Comparison of ENCODE assay signal across 8 cellular contexts in genomic region chr17:7330099-7331015, GRCh38. TPM values are rescaled to one million over a fixed set of nuclear protein-coding genes. Genes with fewer than 3 reads are reported as not detected.
DNase-seq lines count a peak whose midpoint lies in the region; ATAC-seq and TF ChIP-seq lines count a peak whose summit lies in the region.

No MANE protein-coding gene starts in this region.

- in situ Hi-C loops in transverse colon (cut with MboI; ENCODE audit: low pct_ligation_motif_present in 1 of 4, low pct_unique_long_range_greater_than_20kb in 1 of 4, low sequenced_read_pairs in 3 of 4), result loop anchor here in 1 of 4 donors (25.0 kb wide), 1 partner anchor 293 kb away; the partner anchor contains the start of genes SLC16A11 and SLC16A13

- 13 to 22% (median 16%) methylated on average over 32 to 42 of the region's 42 CpGs for WGBS in ovary, 3 donors
- 20% methylated on average over 42 of the region's 42 CpGs; no CpG with 5 or more reads in 1 of the 2 donors for WGBS in transverse colon (ENCODE audit: low coverage in 1 of 2), 2 donors

- H3K9me3 ChIP-seq in SJSA1 (replicated peaks) (no peaks in the 10 kb centered on the region), ovary (no peaks in the 10 kb centered on the region), transverse colon (no peaks in the 10 kb centered on the region)

- no peaks in the 10 kb centered on the region for H3K9me3 Mint-ChIP-seq in activated naive CD4-positive, alpha-beta T cell treated with anti-CD3 and anti-CD28 coated beads, Interleukin-2, amount 50 U/mL, for 72 hours

- DNase-seq in DMS79 (lab: John Stamatoyannopoulos, UW), result peak; percentile 75
- peak; percentile 93 for DNase-seq in HuH-7.5 (ENCODE audit: low spot score)
- DNase-seq in SJSA1 (ENCODE audit: low read depth in 1 of 2, low spot score in 2 of 2), result peak in 1 of 2 experiments; percentile 86
- peak; percentile 80 to 89 for DNase-seq in activated naive CD4-positive, alpha-beta T cell treated with anti-CD3 and anti-CD28 coated beads, Interleukin-2, amount 50 U/mL, for 72 hours (ENCODE audit: low spot score in 2 of 2)
- peak; percentile 86 for DNase-seq in Right ventricle myocardium inferior (ENCODE audit: missing footprints)
- DNase-seq in ovary, result peak; percentile 77 to 86 (median 81)
- peak; percentile 80 for DNase-seq in transverse colon

- H3K27ac ChIP-seq in SJSA1, result no peak overlapping the region
- peak overlapping the region; percentile 81 to 86 for H3K27ac ChIP-seq in ovary
- peak overlapping the region; percentile 90 to 95 (median 92) for H3K27ac ChIP-seq in transverse colon

- H3K36me3 ChIP-seq in SJSA1 (peaks cover 12% of the 10 kb centered on the region), ovary (no peaks in the 10 kb centered on the region), transverse colon (no peaks in the 10 kb centered on the region)

- no peaks in the 10 kb centered on the region for H3K27me3 ChIP-seq in SJSA1 (replicated peaks)
- no peaks in the 10 kb centered on the region for H3K27me3 ChIP-seq in ovary
- no peaks in the 10 kb centered on the region for H3K27me3 ChIP-seq in transverse colon

- intact Hi-C loops in Right ventricle myocardium inferior (cut with DNase I) (no loop called here), ovary (cut with DNase I) (loop anchor here in 1 of 4 donors (2.0 kb wide), 1 partner anchor 18 kb away; no protein-coding TSS in a partner anchor), transverse colon (cut with DNase I; ENCODE audit: low total_unique reads) (no loop called here)

- no peak for TF ChIP-seq EP300 in ovary (IDR thresholded peaks at IDR 0.05)
- TF ChIP-seq EP300 in transverse colon (IDR thresholded peaks at IDR 0.05; ENCODE audit: low read depth), result no peak

- H3K4me1 ChIP-seq in SJSA1 (replicated peaks), result peaks cover 14% of the 10 kb centered on the region
- peaks cover 5% of the 10 kb centered on the region for H3K4me1 ChIP-seq in ovary (ENCODE audit: insufficient read depth)
- H3K4me1 ChIP-seq in transverse colon, result peaks cover 7 to 21% (median 14%) of the 10 kb centered on the region in 4 donors

- TF ChIP-seq POLR2A in ovary (IDR thresholded peaks at IDR 0.05) (no peak), transverse colon (IDR thresholded peaks at IDR 0.05) (no peak)

- TF ChIP-seq CTCF in ovary (IDR thresholded peaks at IDR 0.05) (no peak), transverse colon (IDR thresholded peaks at IDR 0.05) (no peak)

- no peaks in the 10 kb centered on the region for H3K36me3 Mint-ChIP-seq in activated naive CD4-positive, alpha-beta T cell treated with anti-CD3 and anti-CD28 coated beads, Interleukin-2, amount 50 U/mL, for 72 hours

- peak overlapping the region; percentile 88 for H3K27ac Mint-ChIP-seq in activated naive CD4-positive, alpha-beta T cell treated with anti-CD3 and anti-CD28 coated beads, Interleukin-2, amount 50 U/mL, for 72 hours

- H3K4me3 ChIP-seq in SJSA1 (peak overlapping the region; percentile 52), ovary (peak overlapping the region; percentile 95), transverse colon (peak overlapping the region; percentile 50 to 89 (median 77))

- peak; percentile 31 for ATAC-seq in GM21526 (IDR thresholded peaks at IDR 0.05; ENCODE audit: low FRiP score, unreplicated experiment)
- ATAC-seq in activated naive CD4-positive, alpha-beta T cell treated with anti-CD3 and anti-CD28 coated beads, Interleukin-2, amount 50 U/mL, for 72 hours, result peak; percentile 82 to 84
- ATAC-seq in Right ventricle myocardium inferior, result peak; percentile 70

RNA-seq across cellular contexts. Expression of gene NEURL4, which starts 1.2 kb away (rescaled TPM):
- 8.1 and 13.8 TPM in 2 replicates for total RNA-seq in SJSA1 (2014; rRNA removed; shearing (Covaris generic))
- 10 to 100 TPM; 24.8 to 32.7 TPM for total RNA-seq in activated naive CD4-positive, alpha-beta T cell treated with anti-CD3 and anti-CD28 coated beads, Interleukin-2, amount 50 U/mL, for 72 hours
- total RNA-seq in Right ventricle myocardium inferior (30.8 TPM), ovary (10 to 100 TPM; 11.2 to 48.0 (median 41.6) TPM), transverse colon (100 to 1,000 TPM in 1 of 4 donors, 10 to 100 TPM in 3; 27.8 to 109 (median 35.0) TPM)
- 10 to 100 TPM in 1 of 2 donors, 1 to 10 TPM in 1; 9.6 to 32.8 TPM for polyA plus RNA-seq in ovary

RNA-seq across cellular contexts. Expression of gene ACAP1, which starts 6.0 kb away (rescaled TPM):
- not detected in 2 replicates for total RNA-seq in SJSA1 (2014; rRNA removed; shearing (Covaris generic))
- total RNA-seq in activated naive CD4-positive, alpha-beta T cell treated with anti-CD3 and anti-CD28 coated beads, Interleukin-2, amount 50 U/mL, for 72 hours, result 100 to 1,000 TPM; 400 to 610 TPM
- total RNA-seq in Right ventricle myocardium inferior, result 14.0 TPM
- 1 to 10 TPM; 1.9 to 9.4 (median 5.5) TPM for total RNA-seq in ovary
- polyA plus RNA-seq in ovary, result 1 to 10 TPM; 2.2 to 5.8 TPM
- total RNA-seq in transverse colon, result 10 to 100 TPM in 2 of 4 donors, 1 to 10 TPM in 2; 4.8 to 21.0 (median 10.0) TPM

RNA-seq across cellular contexts. Expression of gene GPS2, which starts 15.2 kb away (rescaled TPM):
- 86.3 and 112 TPM in 2 replicates for total RNA-seq in SJSA1 (2014; rRNA removed; shearing (Covaris generic))
- 10 to 100 TPM; 36.3 to 48.6 TPM for total RNA-seq in activated naive CD4-positive, alpha-beta T cell treated with anti-CD3 and anti-CD28 coated beads, Interleukin-2, amount 50 U/mL, for 72 hours
- total RNA-seq in Right ventricle myocardium inferior, result 70.3 TPM
- total RNA-seq in ovary, result 10 to 100 TPM; 53.1 to 76.5 (median 59.3) TPM
- 100 to 1,000 TPM in 1 of 2 donors, 10 to 100 TPM in 1; 62.2 to 103 TPM for polyA plus RNA-seq in ovary
- total RNA-seq in transverse colon, result 100 to 1,000 TPM in 3 of 4 donors, 10 to 100 TPM in 1; 96.5 to 578 (median 150) TPM

RNA-seq across cellular contexts. Expression of gene KCTD11, which starts 21.6 kb away (rescaled TPM):
- total RNA-seq in SJSA1 (2014; rRNA removed; shearing (Covaris generic)), result 5.4 and 7.0 TPM in 2 replicates
- total RNA-seq in activated naive CD4-positive, alpha-beta T cell treated with anti-CD3 and anti-CD28 coated beads, Interleukin-2, amount 50 U/mL, for 72 hours, result 10 to 100 TPM in 1 of 2 donors, 1 to 10 TPM in 1; 3.6 to 10.1 TPM
- 4.7 TPM for total RNA-seq in Right ventricle myocardium inferior
- 10 to 100 TPM in 5 of 7 donors, 1 to 10 TPM in 2; 5.1 to 12.9 (median 10.5) TPM for total RNA-seq in ovary
- polyA plus RNA-seq in ovary, result 10 to 100 TPM; 10.4 to 12.5 TPM
- total RNA-seq in transverse colon, result 10 to 100 TPM in 1 of 4 donors, 1 to 10 TPM in 3; 1.2 to 10.8 (median 7.8) TPM

RNA-seq across cellular contexts. Expression of gene EIF5A, which starts 22.9 kb away (rescaled TPM):
- total RNA-seq in SJSA1 (2014; rRNA removed; shearing (Covaris generic)), result 342 and 632 TPM in 2 replicates
- 100 to 1,000 TPM; 493 to 836 TPM for total RNA-seq in activated naive CD4-positive, alpha-beta T cell treated with anti-CD3 and anti-CD28 coated beads, Interleukin-2, amount 50 U/mL, for 72 hours
- total RNA-seq in Right ventricle myocardium inferior (326 TPM), ovary (100 to 1,000 TPM in 5 of 7 donors, 10 to 100 TPM in 2; 55.9 to 302 (median 229) TPM), transverse colon (100 to 1,000 TPM in 3 of 4 donors, 10 to 100 TPM in 1; 91.3 to 188 (median 149) TPM)
- 100 to 1,000 TPM; 182 to 258 TPM for polyA plus RNA-seq in ovary

Comparison
In these comparisons a context has a peak if more than half of its experiments do, and no peak if none do; other contexts are left out.
1. ATAC-seq: peak in every context shown above with its lines; median percentile 83 in activated naive CD4-positive, alpha-beta T cell treated with anti-CD3 and anti-CD28 coated beads, Interleukin-2, amount 50 U/mL, for 72 hours; 70 in Right ventricle myocardium inferior; 31 in GM21526.
2. RNA of gene ACAP1, which starts 6.0 kb away (total RNA-seq): 400 to 610 TPM in activated naive CD4-positive, alpha-beta T cell treated with anti-CD3 and anti-CD28 coated beads, Interleukin-2, amount 50 U/mL, for 72 hours; 14.0 TPM in Right ventricle myocardium inferior (single experiment), 4.8 to 21.0 TPM in transverse colon, 1.9 to 9.4 TPM in ovary and not detected in SJSA1; every median in the first group is over 10 times any median in the second.
3. Peak in every context shown above with its lines, with median percentiles within 50 percentile points of each other: H3K4me3 ChIP-seq.